In genomic region chr9:130040901-130041647, GRCh38 we compare ENCODE assay signal across 9 cellular contexts. TPM values are rescaled to one million over a fixed set of nuclear protein-coding genes. Genes with fewer than 3 reads are reported as not detected.
DNase-seq lines count a peak whose midpoint lies in the region; ATAC-seq and TF ChIP-seq lines count a peak whose summit lies in the region.
"Had no signal": no experiment of that assay in that cellular context is flagged by ENCODE, and none has a peak within 500 bp of the region (broad histone marks: within the 10 kb centered on the region; RNA-seq: fewer than 3 reads in every experiment).

No MANE protein-coding gene starts in this region.

- no peak for DNase-seq in GM23248
- no peak for DNase-seq in T-helper 2 cell treated with Interferon-gamma antibody and Interleukin-4, amounts not matched to agents 5 μg/mL and 100 μg/mL, for 36 hours (ENCODE audit: low spot score)
- DNase-seq in fibroblast of pulmonary artery (ENCODE audit: low read depth) = no peak
- DNase-seq in HuH-7 (ENCODE audit: low spot score) = no peak
- DNase-seq in NCI-H226 = no peak
- no peak for DNase-seq in DMS153 treated with DMSO at 0.1 percent for 48 hours (lab: John Stamatoyannopoulos, UW; ENCODE audit: unreplicated experiment)
- DNase-seq: NCI-H187 had no signal

- WGBS in GM23248 (ENCODE audit: low coverage in 1 of 2, low lambda C conversion rate in 2 of 2, missing lambda C conversion rate in 2 of 2), 2 experiments = 65 to 69% methylated on average over 7 of the region's 7 CpGs

- peak overlapping the region; percentile 100 for H3K27ac Mint-ChIP-seq in T-helper 2 cell treated with Interferon-gamma antibody and Interleukin-4, amounts not matched to agents 5 μg/mL and 100 μg/mL, for 36 hours

- H3K4me2 ChIP-seq in GM23248 (ENCODE audit: unreplicated experiment) = peak overlapping the region; percentile 80
- peak overlapping the region; percentile 92 for H3K4me2 ChIP-seq in skeletal muscle satellite cell (ENCODE audit: low read length)

- no peaks in the 10 kb centered on the region for H3K27me3 ChIP-seq in GM23248 (replicated peaks; ENCODE audit: insufficient read depth)
- H3K27me3 ChIP-seq in skeletal muscle satellite cell (ENCODE audit: control insufficient read depth, insufficient read depth, low read length) = no peaks in the 10 kb centered on the region

- peak overlapping the region; percentile 83 for H3K9ac ChIP-seq in GM23248
- peak overlapping the region; percentile 80 for H3K9ac ChIP-seq in skeletal muscle satellite cell (ENCODE audit: low read depth, low read length)

- peaks cover 32% of the 10 kb centered on the region for H3K36me3 Mint-ChIP-seq in T-helper 2 cell treated with Interferon-gamma antibody and Interleukin-4, amounts not matched to agents 5 μg/mL and 100 μg/mL, for 36 hours (ENCODE audit: low read depth)

- peaks cover 20% of the 10 kb centered on the region for H3K4me1 ChIP-seq in GM23248 (ENCODE audit: insufficient read depth)
- H3K4me1 ChIP-seq in skeletal muscle satellite cell (ENCODE audit: control insufficient read depth, insufficient read depth, low read length) = peaks cover 21% of the 10 kb centered on the region

- H3K9me3 ChIP-seq in GM23248 (ENCODE audit: low read depth) = no peaks in the 10 kb centered on the region
- H3K9me3 ChIP-seq in skeletal muscle satellite cell (replicated peaks; ENCODE audit: low read length) = no peaks in the 10 kb centered on the region

- H3K4me3 ChIP-seq in GM23248 = peak overlapping the region; percentile 88
- H3K4me3 ChIP-seq in fibroblast of pulmonary artery (replicated peaks; ENCODE audit: low read depth, low read length) = peak overlapping the region; percentile 90
- peak overlapping the region; percentile 82 for H3K4me3 ChIP-seq in skeletal muscle satellite cell (ENCODE audit: low read length)

- peak overlapping the region; percentile 90 for H3K4me3 Mint-ChIP-seq in T-helper 2 cell treated with Interferon-gamma antibody and Interleukin-4, amounts not matched to agents 5 μg/mL and 100 μg/mL, for 36 hours

- H3K79me2 ChIP-seq in GM23248 (ENCODE audit: insufficient read depth) = peaks cover 63% of the 10 kb centered on the region

- H3K4me1 Mint-ChIP-seq in T-helper 2 cell treated with Interferon-gamma antibody and Interleukin-4, amounts not matched to agents 5 μg/mL and 100 μg/mL, for 36 hours (ENCODE audit: low read depth) = peaks cover 62% of the 10 kb centered on the region

- H3F3A ChIP-seq in GM23248 (ENCODE audit: insufficient read depth) = peaks cover 27% of the 10 kb centered on the region

- in situ Hi-C loops in GM23248 (cut with MboI) = no loop called here

- ATAC-seq in HG02973 (IDR thresholded peaks at IDR 0.05; ENCODE audit: unreplicated experiment) = no peak

- peaks cover 4% of the 10 kb centered on the region; the same call in 1 of the 2 replicates for H4K20me1 ChIP-seq in GM23248 (ENCODE audit: insufficient read depth)

- H3K9me3 Mint-ChIP-seq in T-helper 2 cell treated with Interferon-gamma antibody and Interleukin-4, amounts not matched to agents 5 μg/mL and 100 μg/mL, for 36 hours = no peaks in the 10 kb centered on the region

- no peaks in the 10 kb centered on the region for H3K36me3 ChIP-seq in GM23248 (ENCODE audit: low read depth)
- no peaks in the 10 kb centered on the region for H3K36me3 ChIP-seq in skeletal muscle satellite cell (ENCODE audit: insufficient read depth, low read length)

- no peak for TF ChIP-seq CTCF in fibroblast of pulmonary artery (IDR thresholded peaks at IDR 0.05; ENCODE audit: low read length, missing control alignments)

- H3K27ac ChIP-seq in GM23248 = peak overlapping the region; percentile 43

- H2AFZ ChIP-seq in GM23248 = peak overlapping the region; percentile 80

- no peaks in the 10 kb centered on the region for H3K27me3 Mint-ChIP-seq in T-helper 2 cell treated with Interferon-gamma antibody and Interleukin-4, amounts not matched to agents 5 μg/mL and 100 μg/mL, for 36 hours (ENCODE audit: low read depth)

- H3K9me2 ChIP-seq in GM23248 (ENCODE audit: insufficient read depth) = no peaks in the 10 kb centered on the region

RNA-seq across cellular contexts. Expression of gene FNBP1, which starts 1.9 kb away (rescaled TPM):
- 18.8 and 22.6 TPM in 2 replicates for total RNA-seq in GM23248 (2014; rRNA removed; shearing (Covaris generic))
- 17.8 TPM in 2 replicates for polyA plus RNA-seq in GM23248 (2016; fragmentation: Nextera tagmentation; extraction: Ambion mirVana)
- total RNA-seq in skeletal muscle satellite cell (2012; rRNA removed) = 18.0 and 23.4 TPM in 2 replicates

RNA-seq across cellular contexts. Expression of gene GPR107, which starts 12.6 kb away (rescaled TPM):
- 18.9 and 22.9 TPM in 2 replicates for total RNA-seq in GM23248 (2014; rRNA removed; shearing (Covaris generic))
- polyA plus RNA-seq in GM23248 (2016; fragmentation: Nextera tagmentation; extraction: Ambion mirVana) = 8.0 and 8.5 TPM in 2 replicates
- 16.4 and 18.3 TPM in 2 replicates for total RNA-seq in skeletal muscle satellite cell (2012; rRNA removed)
